11 cellular contexts compared by ENCODE assay signal in the genomic region with DNA sequence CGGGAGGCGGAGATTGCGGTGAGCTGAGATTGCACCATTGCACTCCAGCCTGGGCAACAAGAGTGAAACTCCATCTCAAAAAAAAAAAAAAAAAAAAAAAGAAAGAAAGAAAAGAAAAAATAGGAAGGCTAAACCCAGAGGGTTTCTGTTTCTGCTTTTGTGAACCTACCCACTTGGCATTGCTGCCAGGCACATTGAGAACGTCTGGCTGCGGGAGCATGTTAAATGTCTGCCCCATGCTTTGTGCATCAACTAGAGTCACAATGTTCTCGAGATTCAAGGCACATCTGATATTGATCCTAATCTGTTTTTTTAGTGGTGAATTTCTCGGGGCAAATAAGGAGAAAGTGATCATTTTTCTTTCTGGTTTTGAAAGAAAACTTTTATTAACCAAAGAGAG. TPM values are rescaled to one million over a fixed set of nuclear protein-coding genes. Genes with fewer than 3 reads are reported as not detected.
A peak's percentile ranks its signal among the peaks of the same experiment; 100 is the strongest.
DNase-seq lines count a peak whose midpoint lies in the region; ATAC-seq and TF ChIP-seq lines count a peak whose summit lies in the region.
"Had no signal": no experiment of that assay in that cellular context is flagged by ENCODE, and none has a peak within 500 bp of the region (broad histone marks: within the 10 kb centered on the region; RNA-seq: fewer than 3 reads in every experiment).

No MANE protein-coding gene starts in this region.

- TF ChIP-seq CTCF in left ventricle myocardium inferior (IDR thresholded peaks at IDR 0.05; ENCODE audit: borderline replicate concordance) (no peak), ovary (IDR thresholded peaks at IDR 0.05) (no peak)

- no peak for ATAC-seq in left cardiac atrium
- no peak for ATAC-seq in activated T-helper 17 cell treated with anti-CD3 and anti-CD28 coated beads, Interleukin-2, amount 50 U/mL, for 72 hours (replicated peaks)
- no peak for ATAC-seq in naive thymus-derived CD4-positive, alpha-beta T cell
- no peak for ATAC-seq in aorta (ENCODE audit: low FRiP score)

- POLR2A ChIA-PET in naive thymus-derived CD4-positive, alpha-beta T cell (lab: Charles Lee) = interaction anchor here (0.7 to 3.1 kb wide), 3 partner anchors 17 to 108 kb away, joined by 3 to 28 read pairs (median 3); no protein-coding TSS in a partner anchor

- no peaks in the 10 kb centered on the region for H3K36me3 ChIP-seq in left ventricle myocardium inferior
- H3K36me3 ChIP-seq in naive thymus-derived CD4-positive, alpha-beta T cell (ENCODE audit: control insufficient read depth in 2 of 3, insufficient read depth in 3 of 3, low read length in 3 of 3) = peaks cover 0 to 4% (median 0%) of the 10 kb centered on the region in 3 experiments
- no peaks in the 10 kb centered on the region for H3K36me3 ChIP-seq in aorta (ENCODE audit: control insufficient read depth in 1 of 2, insufficient read depth in 2 of 2, low read length in 1 of 2)
- no peaks in the 10 kb centered on the region for H3K36me3 ChIP-seq in ovary

- no peaks in the 10 kb centered on the region for H3K27me3 Mint-ChIP-seq in activated T-helper 17 cell treated with anti-CD3 and anti-CD28 coated beads, Interleukin-2, amount 50 U/mL, for 72 hours
- no peaks in the 10 kb centered on the region for H3K27me3 Mint-ChIP-seq in naive thymus-derived CD4-positive, alpha-beta T cell

- no peak overlapping the region for H3K4me3 ChIP-seq in left ventricle myocardium inferior
- no peak overlapping the region for H3K4me3 ChIP-seq in naive thymus-derived CD4-positive, alpha-beta T cell (ENCODE audit: low read length)
- H3K4me3 ChIP-seq in aorta (ENCODE audit: low read length in 2 of 2) = no peak overlapping the region
- H3K4me3 ChIP-seq in ovary = no peak overlapping the region

- peak overlapping the region; percentile 69 for H3K27ac Mint-ChIP-seq in activated T-helper 17 cell treated with anti-CD3 and anti-CD28 coated beads, Interleukin-2, amount 50 U/mL, for 72 hours
- peak overlapping the region; percentile 75 to 98 (median 87) for H3K27ac Mint-ChIP-seq in naive thymus-derived CD4-positive, alpha-beta T cell

- H3K27me3 ChIP-seq in left ventricle myocardium inferior (ENCODE audit: low read depth) (no peaks in the 10 kb centered on the region), aorta (ENCODE audit: control insufficient read depth in 1 of 2, insufficient read depth in 2 of 2, low read length in 1 of 2) (no peaks in the 10 kb centered on the region), ovary (no peaks in the 10 kb centered on the region)
- no peaks in the 10 kb centered on the region for H3K27me3 ChIP-seq in naive thymus-derived CD4-positive, alpha-beta T cell (ENCODE audit: control insufficient read depth in 2 of 2, insufficient read depth in 2 of 2, low read length in 2 of 2)

- intact Hi-C loops in left ventricle myocardium inferior (cut with micrococcal nuclease) (no loop called here), left cardiac atrium (cut with DNase I) (no loop called here), aorta (cut with DNase I) (no loop called here), ovary (cut with DNase I) (no loop called here)
- intact Hi-C loops in naive thymus-derived CD4-positive, alpha-beta T cell (cut with micrococcal nuclease) = no loop called here

- peaks cover 14% of the 10 kb centered on the region for H3K4me1 Mint-ChIP-seq in activated T-helper 17 cell treated with anti-CD3 and anti-CD28 coated beads, Interleukin-2, amount 50 U/mL, for 72 hours
- peaks cover 38 to 60% (median 49%) of the 10 kb centered on the region in 7 donors for H3K4me1 Mint-ChIP-seq in naive thymus-derived CD4-positive, alpha-beta T cell

- H3K4me3 Mint-ChIP-seq in activated T-helper 17 cell treated with anti-CD3 and anti-CD28 coated beads, Interleukin-2, amount 50 U/mL, for 72 hours = no peak overlapping the region
- H3K4me3 Mint-ChIP-seq in naive thymus-derived CD4-positive, alpha-beta T cell = peak overlapping the region in 8 of 10 donors; percentile 65 to 95 (median 82)

- H3K36me3 Mint-ChIP-seq in activated T-helper 17 cell treated with anti-CD3 and anti-CD28 coated beads, Interleukin-2, amount 50 U/mL, for 72 hours (ENCODE audit: low read depth) = peaks cover 26% of the 10 kb centered on the region
- peaks cover 0 to 22% (median 0%) of the 10 kb centered on the region in 5 donors for H3K36me3 Mint-ChIP-seq in naive thymus-derived CD4-positive, alpha-beta T cell

- H3K9me3 ChIP-seq in left ventricle myocardium inferior (replicated peaks) = no peaks in the 10 kb centered on the region
- no peaks in the 10 kb centered on the region for H3K9me3 ChIP-seq in naive thymus-derived CD4-positive, alpha-beta T cell (ENCODE audit: control insufficient read depth in 2 of 3, low read length in 3 of 3)
- no peaks in the 10 kb centered on the region for H3K9me3 ChIP-seq in aorta (ENCODE audit: control insufficient read depth, low read length)
- H3K9me3 ChIP-seq in ovary = no peaks in the 10 kb centered on the region

- H3K4me1 ChIP-seq in left ventricle myocardium inferior = peaks cover 73% of the 10 kb centered on the region
- peaks cover 43 to 45% of the 10 kb centered on the region in 2 donors for H3K4me1 ChIP-seq in naive thymus-derived CD4-positive, alpha-beta T cell (ENCODE audit: control insufficient read depth in 2 of 2, insufficient read depth in 2 of 2, low read length in 2 of 2)
- peaks cover 2 to 9% of the 10 kb centered on the region in 2 donors for H3K4me1 ChIP-seq in aorta (ENCODE audit: control insufficient read depth in 1 of 2, insufficient read depth in 2 of 2, low read length in 2 of 2)
- peaks cover 19% of the 10 kb centered on the region for H3K4me1 ChIP-seq in ovary (ENCODE audit: insufficient read depth)

- DNase-seq in left ventricle myocardium inferior (no peak), left cardiac atrium (no peak), aorta (no peak), NCI-H1417 (lab: John Stamatoyannopoulos, UW) (no peak), DMS114 treated with DMSO at 0.1 percent for 48 hours (lab: John Stamatoyannopoulos, UW; ENCODE audit: unreplicated experiment) (no peak), ovary (no peak)
- DNase-seq in naive thymus-derived CD4-positive, alpha-beta T cell = no peak
- DNase-seq: central memory CD4-positive, alpha-beta T cell; NCI-H748 treated with DMSO at 0.1 percent for 48 hours; WERI-Rb-1 had no signal

- H3K9me3 Mint-ChIP-seq in activated T-helper 17 cell treated with anti-CD3 and anti-CD28 coated beads, Interleukin-2, amount 50 U/mL, for 72 hours = no peaks in the 10 kb centered on the region
- H3K9me3 Mint-ChIP-seq in naive thymus-derived CD4-positive, alpha-beta T cell = no peaks in the 10 kb centered on the region

- TF ChIP-seq EP300 in ovary (IDR thresholded peaks at IDR 0.05) = no peak

- CTCF ChIA-PET in naive thymus-derived CD4-positive, alpha-beta T cell (lab: Charles Lee) = interaction anchor here (2.2 kb wide), 1 partner anchor 36 kb away, joined by 12 read pairs; no protein-coding TSS in a partner anchor

- peak overlapping the region; percentile 82 for H3K27ac ChIP-seq in left ventricle myocardium inferior (replicated peaks)
- peak overlapping the region; percentile 47 for H3K27ac ChIP-seq in naive thymus-derived CD4-positive, alpha-beta T cell (ENCODE audit: low read depth, low read length)
- peak overlapping the region; percentile 31 to 43 for H3K27ac ChIP-seq in aorta (ENCODE audit: low read depth in 1 of 2, low read length in 2 of 2)
- H3K27ac ChIP-seq in ovary = peak overlapping the region in 1 of 2 donors; percentile 71
- H3K27ac ChIP-seq: WERI-Rb-1 had no signal

- 17 to 21% methylated on average over 7 of the region's 7 CpGs for WGBS in aorta, 2 donors
- WGBS in ovary, 3 donors = 15 to 24% (median 23%) methylated on average over 7 of the region's 7 CpGs

- no peak for TF ChIP-seq POLR2A in ovary (IDR thresholded peaks at IDR 0.05)

RNA-seq across cellular contexts. Expression of gene SLC25A25, which starts 2.8 kb away (rescaled TPM):
- total RNA-seq in left ventricle myocardium inferior = 5.4 TPM
- 10 to 100 TPM; 13.7 to 29.8 TPM for total RNA-seq in left cardiac atrium
- total RNA-seq in activated T-helper 17 cell treated with anti-CD3 and anti-CD28 coated beads, Interleukin-2, amount 50 U/mL, for 72 hours = 10 to 100 TPM; 10.8 to 12.7 TPM
- total RNA-seq in naive thymus-derived CD4-positive, alpha-beta T cell = 10 to 100 TPM; 12.4 to 26.3 (median 15.1) TPM
- polyA plus RNA-seq in naive thymus-derived CD4-positive, alpha-beta T cell = 10 to 100 TPM in 1 of 2 donors, 1 to 10 TPM in 1; 8.4 to 14.7 TPM
- total RNA-seq in aorta = 10 to 100 TPM; 16.3 to 40.9 TPM
- 10 to 100 TPM in 1 of 2 donors, 1 to 10 TPM in 1; 9.8 to 14.3 TPM for polyA plus RNA-seq in aorta
- total RNA-seq in ovary = 10 to 100 TPM; 24.1 to 90.1 (median 40.0) TPM
- 10 to 100 TPM; 23.4 to 28.6 TPM for polyA plus RNA-seq in ovary

RNA-seq across cellular contexts. Expression of gene NAIF1, which starts 3.8 kb away (rescaled TPM):
- 7.9 TPM for total RNA-seq in left ventricle myocardium inferior
- total RNA-seq in left cardiac atrium = 1 to 10 TPM; 5.8 to 6.1 TPM
- 10 to 100 TPM in 1 of 2 donors, 1 to 10 TPM in 1; 9.0 to 15.0 TPM for total RNA-seq in activated T-helper 17 cell treated with anti-CD3 and anti-CD28 coated beads, Interleukin-2, amount 50 U/mL, for 72 hours
- total RNA-seq in naive thymus-derived CD4-positive, alpha-beta T cell = 10 to 100 TPM; 10.7 to 13.3 (median 11.8) TPM
- polyA plus RNA-seq in naive thymus-derived CD4-positive, alpha-beta T cell = 10 to 100 TPM in 1 of 2 donors, 1 to 10 TPM in 1; 8.6 to 14.8 TPM
- 10 to 100 TPM in 1 of 2 donors, 1 to 10 TPM in 1; 5.4 to 10.4 TPM for total RNA-seq in aorta
- 1 to 10 TPM; 7.0 to 8.9 TPM for polyA plus RNA-seq in aorta
- 10 to 100 TPM in 1 of 7 donors, 1 to 10 TPM in 6; 4.1 to 10.9 (median 5.9) TPM for total RNA-seq in ovary
- 1 to 10 TPM; 6.6 to 9.0 TPM for polyA plus RNA-seq in ovary

RNA-seq across cellular contexts. Expression of gene PTGES2, which starts 56.7 kb away (rescaled TPM):
- total RNA-seq in left ventricle myocardium inferior (141 TPM), left cardiac atrium (100 to 1,000 TPM; 111 to 155 TPM), aorta (10 to 100 TPM; 37.1 to 38.5 TPM), ovary (10 to 100 TPM; 33.7 to 69.5 (median 61.3) TPM)
- total RNA-seq in activated T-helper 17 cell treated with anti-CD3 and anti-CD28 coated beads, Interleukin-2, amount 50 U/mL, for 72 hours = 10 to 100 TPM; 15.3 to 32.3 TPM
- 10 to 100 TPM; 52.0 to 70.8 (median 61.3) TPM for total RNA-seq in naive thymus-derived CD4-positive, alpha-beta T cell
- 10 to 100 TPM; 32.3 to 36.1 TPM for polyA plus RNA-seq in naive thymus-derived CD4-positive, alpha-beta T cell
- polyA plus RNA-seq in aorta (10 to 100 TPM; 29.9 to 56.2 TPM), ovary (10 to 100 TPM; 19.6 to 33.8 TPM)
